Comparison of ENCODE assay signal across 18 cellular contexts in the genomic region with DNA sequence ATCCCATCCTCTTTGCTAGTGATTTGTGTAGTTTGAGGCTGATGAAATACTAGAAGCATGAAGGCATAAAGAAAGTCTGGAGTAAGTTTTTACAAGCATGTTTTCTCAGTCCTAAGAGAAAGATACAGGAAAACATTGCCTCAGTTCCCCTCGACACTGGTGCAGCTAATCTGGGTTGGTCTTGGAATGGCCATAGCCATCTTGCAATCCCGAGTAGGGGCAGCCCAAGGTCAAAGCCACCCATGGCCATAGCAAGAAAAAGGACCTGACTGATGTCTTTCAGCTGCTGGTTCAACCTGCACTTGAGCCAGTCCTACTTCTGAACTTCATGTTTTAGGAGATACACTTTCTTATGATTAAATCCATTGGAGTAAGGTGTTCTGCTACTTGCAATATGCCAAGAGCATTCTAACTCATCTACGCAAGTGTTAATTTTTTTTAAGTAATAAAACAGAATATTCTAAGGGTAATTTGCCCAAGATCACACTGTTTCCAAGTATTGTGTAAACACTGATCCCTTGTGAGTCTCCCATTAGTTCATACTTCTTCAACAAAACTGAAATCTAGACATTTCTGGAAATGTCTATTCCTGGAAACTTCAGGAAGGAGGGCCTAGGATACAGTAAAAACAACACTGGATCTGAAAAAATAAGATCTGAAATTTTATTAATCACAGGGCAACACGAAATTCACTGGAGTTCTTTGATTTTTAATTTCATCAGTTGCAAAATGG.
"Had no signal": no experiment of that assay in that cellular context is flagged by ENCODE, and none has a peak within 500 bp of the region (broad histone marks: within the 10 kb centered on the region; RNA-seq: fewer than 3 reads in every experiment).

No MANE protein-coding gene starts in this region.

- DNase-seq: effector CD4-positive, alpha-beta T cell; endodermal cell; erythroblast; foreskin melanocyte; heart left ventricle; hippocampal formation; left colon; mammary epithelial cell; naive thymus-derived CD4-positive, alpha-beta T cell; nephron progenitor cell; psoas muscle; retina; stimulated activated CD4-positive, alpha-beta T cell treated with anti-CD3 and anti-CD28 coated beads, Interleukin-2, amount 100 ng/mL, for 48 hours; stimulated activated naive CD4-positive, alpha-beta T cell treated with Interleukin-2 at 50 U/mL for 16 hours; testis; trophoblast cell had no signal

- H3K9me3 ChIP-seq: psoas muscle, testis had no signal

- H3K27me3 Mint-ChIP-seq: naive thymus-derived CD4-positive, alpha-beta T cell had no signal

- H3K4me1 Mint-ChIP-seq: endodermal cell, nephron progenitor cell had no signal

- H3K27ac ChIP-seq: psoas muscle had no signal

- H3K36me3 ChIP-seq: heart left ventricle had no signal

- H3K4me1 ChIP-seq: psoas muscle had no signal

- H3K4me3 Mint-ChIP-seq: endodermal cell; naive thymus-derived CD4-positive, alpha-beta T cell; nephron progenitor cell had no signal

- H3K27ac Mint-ChIP-seq: endodermal cell; naive thymus-derived CD4-positive, alpha-beta T cell; nephron progenitor cell had no signal

- H3K27me3 ChIP-seq: heart left ventricle, testis had no signal

- H3K4me3 ChIP-seq: coronary artery, heart left ventricle, psoas muscle, smooth muscle cell, testis had no signal

- ATAC-seq: left colon; naive thymus-derived CD4-positive, alpha-beta T cell; psoas muscle had no signal
